ENCODE assay signal across 14 cellular contexts in genomic region chr17:38893113-38893512, GRCh38. TPM values are rescaled to one million over a fixed set of nuclear protein-coding genes. Genes with fewer than 3 reads are reported as not detected.
DNase-seq lines count a peak whose midpoint lies in the region; ATAC-seq lines count a peak whose summit lies in the region.
"Had no signal": no experiment of that assay in that cellular context is flagged by ENCODE, and none has a peak within 500 bp of the region (broad histone marks: within the 10 kb centered on the region; RNA-seq: fewer than 3 reads in every experiment).

No MANE protein-coding gene starts in this region.

- H3K4me3 Mint-ChIP-seq in T-helper 1 cell treated with Interleukin-12 subunit alpha and Interleukin-12 subunit beta and Interleukin-4 antibody, amounts not matched to agents 30 μg/mL and 1 μg/mL, for 36 hours, result peak overlapping the region; percentile 10
- peak overlapping the region in 1 of 3 donors; percentile 75 for H3K4me3 Mint-ChIP-seq in T-cell
- H3K4me3 Mint-ChIP-seq: stimulated activated naive B cell treated with anti-CD40 and anti-IgM and Interleukin-4, amounts not matched to agents 10 μg/mL and 1 μg/mL and 100 μg/mL, for 72 hours had no signal

- H3K27ac ChIP-seq in esophagus (ENCODE audit: low read depth in 2 of 2, low read length in 1 of 2) (peak overlapping the region; percentile 21 to 43), skin epidermis (peak overlapping the region in 16 of 21 experiments; percentile 8 to 90 (median 60))
- H3K27ac ChIP-seq: 22Rv1 had no signal

- peaks cover 8 to 41% of the 10 kb centered on the region in 2 donors for H3K36me3 ChIP-seq in esophagus (ENCODE audit: control insufficient read depth in 2 of 2, insufficient read depth in 2 of 2, low read length in 1 of 2)

- CTCF ChIA-PET in T-cell (lab: Charles Lee), result interaction anchor here (0.5 to 1.5 kb wide), 4 partner anchors 22 to 506 kb away, joined by 3 to 4 read pairs (median 4); partner anchors contain the start of gene LASP1NB (in 1 of the 2)

- no peak for ATAC-seq in T-cell (replicated peaks in 1 of 4)
- ATAC-seq in GM19328 (IDR thresholded peaks at IDR 0.05; ENCODE audit: unreplicated experiment), result no peak
- no peak for ATAC-seq in HG02678 (IDR thresholded peaks at IDR 0.05; ENCODE audit: unreplicated experiment)
- ATAC-seq: GM12878; stimulated activated naive B cell treated with anti-CD40 and anti-IgM and Interleukin-4, amounts not matched to agents 10 μg/mL and 1 μg/mL and 100 μg/mL, for 72 hours had no signal

- peaks cover 0 to 2% of the 10 kb centered on the region in 2 donors for H3K9me3 ChIP-seq in esophagus (ENCODE audit: control insufficient read depth in 2 of 2, insufficient read depth in 1 of 2, low read depth in 1 of 2, low read length in 1 of 2)

- WGBS in esophagus, 2 donors, result 74 to 82% methylated on average over 5 of the region's 5 CpGs

- H3K9me3 Mint-ChIP-seq in T-helper 1 cell treated with Interleukin-12 subunit alpha and Interleukin-12 subunit beta and Interleukin-4 antibody, amounts not matched to agents 30 μg/mL and 1 μg/mL, for 36 hours, result no peaks in the 10 kb centered on the region
- no peaks in the 10 kb centered on the region for H3K9me3 Mint-ChIP-seq in T-cell
- H3K9me3 Mint-ChIP-seq: stimulated activated naive B cell treated with anti-CD40 and anti-IgM and Interleukin-4, amounts not matched to agents 10 μg/mL and 1 μg/mL and 100 μg/mL, for 72 hours had no signal

- no peaks in the 10 kb centered on the region for H3K27me3 Mint-ChIP-seq in T-helper 1 cell treated with Interleukin-12 subunit alpha and Interleukin-12 subunit beta and Interleukin-4 antibody, amounts not matched to agents 30 μg/mL and 1 μg/mL, for 36 hours (ENCODE audit: low read depth)
- no peaks in the 10 kb centered on the region for H3K27me3 Mint-ChIP-seq in T-cell
- H3K27me3 Mint-ChIP-seq: stimulated activated naive B cell treated with anti-CD40 and anti-IgM and Interleukin-4, amounts not matched to agents 10 μg/mL and 1 μg/mL and 100 μg/mL, for 72 hours had no signal

- H3K36me3 Mint-ChIP-seq in T-helper 1 cell treated with Interleukin-12 subunit alpha and Interleukin-12 subunit beta and Interleukin-4 antibody, amounts not matched to agents 30 μg/mL and 1 μg/mL, for 36 hours (ENCODE audit: low read depth), result peaks cover 51% of the 10 kb centered on the region
- peaks cover 26% of the 10 kb centered on the region for H3K36me3 Mint-ChIP-seq in T-cell

- H3K4me1 Mint-ChIP-seq in T-helper 1 cell treated with Interleukin-12 subunit alpha and Interleukin-12 subunit beta and Interleukin-4 antibody, amounts not matched to agents 30 μg/mL and 1 μg/mL, for 36 hours (ENCODE audit: low read depth), result peaks cover 65% of the 10 kb centered on the region
- H3K4me1 Mint-ChIP-seq in T-cell, result peaks cover 69 to 90% (median 84%) of the 10 kb centered on the region in 3 donors

- H3K4me1 ChIP-seq in esophagus (ENCODE audit: control insufficient read depth in 2 of 2, insufficient read depth in 2 of 2, low read length in 1 of 2), result peaks cover 3 to 16% of the 10 kb centered on the region in 2 donors

- DNase-seq in T-helper 1 cell, result no peak
- no peak for DNase-seq in T-cell
- no peak for DNase-seq in NCI-H1436 (lab: John Stamatoyannopoulos, UW)
- DNase-seq: DMS153; HCEC 1CT; NCI-H2029; stimulated activated naive B cell treated with anti-CD40 and anti-IgM and Interleukin-4, amounts not matched to agents 10 μg/mL and 1 μg/mL and 100 μg/mL, for 72 hours had no signal

- H3K4me3 ChIP-seq in esophagus (ENCODE audit: low read depth in 1 of 2, low read length in 2 of 2), result no peak overlapping the region
- H3K4me3 ChIP-seq in skin epidermis, result no peak overlapping the region
- H3K4me3 ChIP-seq: GM12878 had no signal

- H3K27me3 ChIP-seq in esophagus (ENCODE audit: control insufficient read depth in 1 of 2, insufficient read depth in 2 of 2, low read length in 2 of 2), result no peaks in the 10 kb centered on the region

- peak overlapping the region; percentile 72 for H3K27ac Mint-ChIP-seq in T-helper 1 cell treated with Interleukin-12 subunit alpha and Interleukin-12 subunit beta and Interleukin-4 antibody, amounts not matched to agents 30 μg/mL and 1 μg/mL, for 36 hours
- H3K27ac Mint-ChIP-seq in T-cell, result peak overlapping the region; percentile 83 to 89

- POLR2A ChIA-PET in T-cell (lab: Charles Lee), result interaction anchor here in 1 of 2 donors (0.6 kb wide), 1 partner anchor 307 kb away, joined by 9 read pairs; the partner anchor contains the start of gene RPL19

RNA-seq across cellular contexts. Expression of gene LASP1, which starts 23.3 kb away (rescaled TPM):
- 100 to 1,000 TPM in 4 of 5 donors, 10 to 100 TPM in 1; 97.2 to 157 (median 122) TPM for total RNA-seq in T-cell
- polyA plus RNA-seq in esophagus, result 10 to 100 TPM; 26.5 to 33.0 TPM

RNA-seq across cellular contexts. Expression of gene RPL23, which starts 39.6 kb away (rescaled TPM):
- total RNA-seq in T-cell, result 1,000 to 10,000 TPM; 1,638 to 2,124 (median 1,743) TPM
- polyA plus RNA-seq in esophagus, result 1,000 to 10,000 TPM; 2,779 to 3,117 TPM
